In the genomic region with DNA sequence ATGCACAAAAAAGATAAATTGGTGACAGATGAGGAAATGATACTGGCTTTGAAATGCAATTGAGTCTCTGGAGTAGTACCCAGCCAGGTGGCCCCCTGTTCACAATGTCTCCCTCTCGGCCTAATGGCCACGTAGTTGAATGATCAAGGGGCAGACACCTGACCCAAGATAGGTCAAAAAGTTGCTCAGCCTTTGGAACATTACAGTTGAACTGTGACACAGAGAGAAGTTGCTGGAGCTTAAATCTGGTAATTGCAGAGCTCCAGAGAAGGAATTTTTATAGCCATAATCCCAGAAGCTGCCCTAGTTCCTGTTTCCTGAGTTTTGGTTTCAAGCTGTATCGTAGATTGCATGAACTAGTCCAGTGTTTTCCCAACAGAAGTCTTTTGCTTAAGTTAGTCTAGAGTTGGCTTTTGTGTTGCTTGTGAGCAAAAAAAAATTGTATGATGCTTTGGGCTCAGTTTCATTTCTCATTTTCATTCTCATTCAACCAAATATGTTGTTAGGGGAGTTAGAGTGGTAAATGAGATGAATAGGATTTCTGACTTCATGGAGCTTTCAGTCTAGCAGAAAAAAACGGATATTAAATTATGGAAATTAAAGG, we compare ENCODE assay signal across 14 cellular contexts.
DNase-seq lines count a peak whose midpoint lies in the region; ATAC-seq and TF ChIP-seq lines count a peak whose summit lies in the region.
"Had no signal": no experiment of that assay in that cellular context is flagged by ENCODE, and none has a peak within 500 bp of the region (broad histone marks: within the 10 kb centered on the region; RNA-seq: fewer than 3 reads in every experiment).

No MANE protein-coding gene starts in this region.

- H3K9me3 ChIP-seq in OCI-LY3 (ENCODE audit: insufficient read depth, low read length), result no peaks in the 10 kb centered on the region
- H3K9me3 ChIP-seq: Peyer's patch had no signal

- no peak overlapping the region for H2AFZ ChIP-seq in OCI-LY3 (ENCODE audit: low read depth, low read length)

- CTCF ChIA-PET in activated CD8-positive, alpha-beta T cell treated with anti-CD3 and anti-CD28 coated beads for 36 hours (lab: Charles Lee), result no interaction called here

- no peak for TF ChIP-seq CTCF in OCI-LY3 (IDR thresholded peaks at IDR 0.05; ENCODE audit: low read depth, low read length)
- no peak for TF ChIP-seq CTCF in activated CD8-positive, alpha-beta T cell treated with anti-CD3 and anti-CD28 coated beads for 36 hours (IDR thresholded peaks at IDR 0.05)

- intact Hi-C loops in activated CD8-positive, alpha-beta T cell treated with anti-CD3 and anti-CD28 coated beads for 36 hours (cut with micrococcal nuclease), result no loop called here

- no peaks in the 10 kb centered on the region for H3K79me2 ChIP-seq in OCI-LY3 (ENCODE audit: low read length)

- no peaks in the 10 kb centered on the region for H3K27me3 ChIP-seq in OCI-LY3 (ENCODE audit: low read depth, low read length)
- H3K27me3 ChIP-seq: Peyer's patch had no signal

- H3K4me3 ChIP-seq in OCI-LY3 (ENCODE audit: low read length), result peak overlapping the region; percentile 16
- H3K4me3 ChIP-seq: Peyer's patch had no signal

- H3K27ac Mint-ChIP-seq in activated CD8-positive, alpha-beta T cell treated with anti-CD3 and anti-CD28 coated beads for 36 hours, result no peak overlapping the region
- H3K27ac Mint-ChIP-seq: activated naive CD8-positive, alpha-beta T cell; HFFc6; naive thymus-derived CD8-positive, alpha-beta T cell had no signal

- H3K27ac ChIP-seq in OCI-LY3 (ENCODE audit: low read length), result peak overlapping the region; percentile 13; the same call in 1 of the 2 replicates
- H3K27ac ChIP-seq: Peyer's patch had no signal

- peak overlapping the region; percentile 38 for H3K4me2 ChIP-seq in OCI-LY3 (ENCODE audit: low read length)

- H4K20me1 ChIP-seq in OCI-LY3 (ENCODE audit: insufficient read depth, low read length), result no peaks in the 10 kb centered on the region

- peak; percentile 3 for DNase-seq in NOMO-1 treated with DMSO at 0.1 percent for 48 hours (lab: John Stamatoyannopoulos, UW; ENCODE audit: unreplicated experiment)
- no peak for DNase-seq in NOMO-1 treated with dmso at 0.1 percent for 144 hours (lab: John Stamatoyannopoulos, UW; ENCODE audit: unreplicated experiment)
- no peak for DNase-seq in NCI-H345 treated with DMSO at 0.1 percent for 48 hours (lab: John Stamatoyannopoulos, UW; ENCODE audit: unreplicated experiment)
- no peak for DNase-seq in DMS 273 treated with DMSO at 0.1 percent for 48 hours (lab: John Stamatoyannopoulos, UW)
- no peak for DNase-seq in NCI-H2081 (lab: John Stamatoyannopoulos, UW)
- DNase-seq in activated CD8-positive, alpha-beta T cell treated with anti-CD3 and anti-CD28 coated beads for 36 hours, result no peak
- DNase-seq: 8988T; HFFc6; naive thymus-derived CD8-positive, alpha-beta T cell; stimulated activated CD4-positive, alpha-beta T cell treated with anti-CD3 and anti-CD28 coated beads, Interleukin-2, amount 100 ng/mL, for 24 hours had no signal

- POLR2A ChIA-PET in activated CD8-positive, alpha-beta T cell treated with anti-CD3 and anti-CD28 coated beads for 36 hours (lab: Charles Lee), result no interaction called here

- no peaks in the 10 kb centered on the region for H3K36me3 Mint-ChIP-seq in activated CD8-positive, alpha-beta T cell treated with anti-CD3 and anti-CD28 coated beads for 36 hours (ENCODE audit: low read depth)
- H3K36me3 Mint-ChIP-seq: activated naive CD8-positive, alpha-beta T cell; naive thymus-derived CD8-positive, alpha-beta T cell had no signal

- H3K4me1 ChIP-seq in OCI-LY3 (ENCODE audit: low read length), result peaks cover 14% of the 10 kb centered on the region
- H3K4me1 ChIP-seq: Peyer's patch had no signal

- peaks cover 5% of the 10 kb centered on the region for H3K9me3 Mint-ChIP-seq in activated CD8-positive, alpha-beta T cell treated with anti-CD3 and anti-CD28 coated beads for 36 hours

- ATAC-seq in HG02884 (IDR thresholded peaks at IDR 0.05; ENCODE audit: unreplicated experiment), result peak; percentile 87
- ATAC-seq in activated CD8-positive, alpha-beta T cell treated with anti-CD3 and anti-CD28 coated beads for 36 hours, result no peak
- ATAC-seq: naive thymus-derived CD8-positive, alpha-beta T cell had no signal

- H3K36me3 ChIP-seq in OCI-LY3 (replicated peaks; ENCODE audit: low read depth, low read length), result peaks cover 5% of the 10 kb centered on the region
- H3K36me3 ChIP-seq: Peyer's patch had no signal

- no peaks in the 10 kb centered on the region for H3K4me1 Mint-ChIP-seq in activated CD8-positive, alpha-beta T cell treated with anti-CD3 and anti-CD28 coated beads for 36 hours (ENCODE audit: low read depth)

- H3K9ac ChIP-seq in OCI-LY3 (ENCODE audit: low read length), result no peak overlapping the region

- no peak overlapping the region for H3K4me3 Mint-ChIP-seq in activated CD8-positive, alpha-beta T cell treated with anti-CD3 and anti-CD28 coated beads for 36 hours
- H3K4me3 Mint-ChIP-seq: activated naive CD8-positive, alpha-beta T cell; HFFc6; naive thymus-derived CD8-positive, alpha-beta T cell had no signal

- H3K27me3 Mint-ChIP-seq in activated CD8-positive, alpha-beta T cell treated with anti-CD3 and anti-CD28 coated beads for 36 hours, result no peaks in the 10 kb centered on the region
